In the genomic region with DNA sequence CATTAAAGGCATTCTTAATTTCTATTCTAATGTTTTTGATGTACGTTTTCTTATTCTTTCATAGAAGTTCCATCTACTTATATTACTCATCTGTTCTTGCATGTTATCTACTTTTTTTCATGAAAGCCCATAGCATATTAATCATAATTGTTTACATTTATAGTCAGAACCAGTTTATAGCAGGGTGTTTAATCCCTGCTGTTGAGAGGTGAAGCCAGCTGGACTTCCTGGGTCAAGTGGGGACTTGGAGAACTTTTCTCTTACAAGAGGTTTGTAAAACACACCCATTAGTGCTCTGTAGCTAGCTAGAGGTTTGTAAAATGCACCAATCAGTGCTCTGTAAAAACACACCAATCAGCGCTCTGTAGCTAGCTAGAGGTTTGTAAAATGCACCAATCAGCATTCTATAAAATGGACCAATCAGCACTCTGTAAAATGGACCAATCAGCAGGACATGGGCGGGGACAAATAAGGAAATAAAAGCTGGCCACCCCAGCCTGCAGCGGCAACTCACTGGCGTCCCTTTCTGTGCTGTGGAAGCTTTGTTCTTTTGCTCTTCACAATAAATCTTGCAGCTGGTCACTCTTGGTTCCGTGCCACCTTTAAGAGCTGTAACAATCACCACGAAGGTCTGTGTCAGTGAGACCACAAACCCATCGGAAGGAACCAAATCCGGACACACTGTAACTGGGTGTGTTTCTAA, we compare ENCODE assay signal across 18 cellular contexts.
"Had no signal": no experiment of that assay in that cellular context is flagged by ENCODE, and none has a peak within 500 bp of the region (broad histone marks: within the 10 kb centered on the region; RNA-seq: fewer than 3 reads in every experiment).

No MANE protein-coding gene starts in this region.

- H3K27me3 ChIP-seq: cardiac muscle cell, esophagus muscularis mucosa, pancreas, tibial nerve, vagina had no signal

- DNase-seq: activated CD4-positive, CD25-positive, alpha-beta regulatory T cell treated with anti-CD3 and anti-CD28 coated beads, Interleukin-2, amount 50 U/mL, for 72 hours; activated naive CD4-positive, alpha-beta T cell treated with Interleukin-2 at 50 U/mL for 16 hours; activated T-cell treated with anti-CD3 and anti-CD28 coated beads for 4 hours; aorta; foreskin fibroblast; glutamatergic neuron; kidney; left ventricle myocardium inferior; naive thymus-derived CD8-positive, alpha-beta T cell; pancreas; stimulated activated CD4-positive, alpha-beta T cell treated with anti-CD3 and anti-CD28 coated beads, Interleukin-2, amount 100 ng/mL, for 48 hours; stimulated activated naive CD4-positive, alpha-beta T cell; T1000 had no signal

- FAIRE-seq: kidney, pancreas had no signal

- H3K9me3 ChIP-seq: pancreas, vagina had no signal

- H3K4me1 ChIP-seq: esophagus muscularis mucosa, left ventricle myocardium inferior, pancreas, tibial nerve, vagina had no signal

- ATAC-seq: activated T-helper 17 cell treated with anti-CD3 and anti-CD28 coated beads, Interleukin-2, amount 50 U/mL, for 72 hours; naive thymus-derived CD8-positive, alpha-beta T cell; pancreas had no signal

- H3K27ac ChIP-seq: cardiac muscle cell, esophagus muscularis mucosa, left ventricle myocardium inferior, pancreas, tibial nerve, vagina had no signal

- H3K4me3 ChIP-seq: cardiac muscle cell, esophagus muscularis mucosa, left ventricle myocardium inferior, pancreas, tibial nerve, vagina had no signal

- H3K36me3 ChIP-seq: cardiac muscle cell, esophagus muscularis mucosa, left ventricle myocardium inferior, pancreas, vagina had no signal
